Comparison of ENCODE assay signal across 24 cellular contexts in genomic region chr12:2236501-2237294, GRCh38.
"Had no signal": no experiment of that assay in that cellular context is flagged by ENCODE, and none has a peak within 500 bp of the region (broad histone marks: within the 10 kb centered on the region; RNA-seq: fewer than 3 reads in every experiment).

No MANE protein-coding gene starts in this region.

- H3K4me1 ChIP-seq: adrenal gland, body of pancreas, left lung, right lobe of liver, upper lobe of right lung had no signal

- H3K9me3 ChIP-seq: adrenal gland, body of pancreas, left lung, mucosa of descending colon, right lobe of liver, stomach, suprapubic skin, tibial artery, upper lobe of right lung had no signal

- H3K27me3 ChIP-seq: adrenal gland, body of pancreas, left lung, right lobe of liver, stomach, suprapubic skin, tibial artery, upper lobe of right lung had no signal

- H3K36me3 ChIP-seq: adrenal gland, left lung, right lobe of liver, stomach, suprapubic skin, tibial artery, upper lobe of right lung had no signal

- H3K4me3 ChIP-seq: adrenal gland, body of pancreas, left lung, mucosa of descending colon, right lobe of liver, stomach, suprapubic skin, tibial artery, upper lobe of right lung had no signal

- DNase-seq: activated B cell treated with CpG ODN at 0.5 μM for 24 hours; activated CD8-positive, alpha-beta memory T cell treated with anti-CD3 and anti-CD28 coated beads, Interleukin-2, amount 10 ng/mL, durations not matched to agents 7 days and 5 days; activated CD8-positive, alpha-beta T cell treated with anti-CD3 and anti-CD28 coated beads, Interleukin-2, amount 10 ng/mL, durations not matched to agents 7 days and 5 days; activated naive CD4-positive, alpha-beta T cell; activated naive CD8-positive, alpha-beta T cell treated with anti-CD3 and anti-CD28 coated beads for 36 hours; activated T-cell treated with anti-CD3 and anti-CD28 coated beads, Interleukin-2, amount 50 U/mL, for 48 hours; adrenal gland; aorta; body of pancreas; cortex of kidney; foreskin fibroblast; kidney glomerular epithelial cell; left lung; mucosa of descending colon; posterior cingulate gyrus; right lobe of liver; small intestine; stimulated activated CD4-positive, alpha-beta T cell treated with anti-CD3 and anti-CD28 coated beads, Interleukin-4, amount 100 ng/mL, for 24 hours; stomach; T-helper 1 cell; tibial artery; upper lobe of right lung had no signal

- H3K27ac ChIP-seq: adrenal gland, body of pancreas, left lung, right lobe of liver, stomach, suprapubic skin, upper lobe of right lung had no signal

- ATAC-seq: activated CD8-positive, alpha-beta memory T cell treated with anti-CD3 and anti-CD28 coated beads, Interleukin-2, amount 10 ng/mL, durations not matched to agents 7 days and 5 days; activated CD8-positive, alpha-beta T cell treated with anti-CD3 and anti-CD28 coated beads, Interleukin-2, amount 10 ng/mL, durations not matched to agents 7 days and 5 days; body of pancreas; left lung; mucosa of descending colon; right lobe of liver; stimulated activated memory B cell treated with anti-CD40 and anti-IgM and Interleukin-4, amounts not matched to agents 10 μg/mL and 1 μg/mL and 100 μg/mL, for 72 hours; upper lobe of right lung had no signal
